Comparison of ENCODE assay signal across 9 cellular contexts in the genomic region with DNA sequence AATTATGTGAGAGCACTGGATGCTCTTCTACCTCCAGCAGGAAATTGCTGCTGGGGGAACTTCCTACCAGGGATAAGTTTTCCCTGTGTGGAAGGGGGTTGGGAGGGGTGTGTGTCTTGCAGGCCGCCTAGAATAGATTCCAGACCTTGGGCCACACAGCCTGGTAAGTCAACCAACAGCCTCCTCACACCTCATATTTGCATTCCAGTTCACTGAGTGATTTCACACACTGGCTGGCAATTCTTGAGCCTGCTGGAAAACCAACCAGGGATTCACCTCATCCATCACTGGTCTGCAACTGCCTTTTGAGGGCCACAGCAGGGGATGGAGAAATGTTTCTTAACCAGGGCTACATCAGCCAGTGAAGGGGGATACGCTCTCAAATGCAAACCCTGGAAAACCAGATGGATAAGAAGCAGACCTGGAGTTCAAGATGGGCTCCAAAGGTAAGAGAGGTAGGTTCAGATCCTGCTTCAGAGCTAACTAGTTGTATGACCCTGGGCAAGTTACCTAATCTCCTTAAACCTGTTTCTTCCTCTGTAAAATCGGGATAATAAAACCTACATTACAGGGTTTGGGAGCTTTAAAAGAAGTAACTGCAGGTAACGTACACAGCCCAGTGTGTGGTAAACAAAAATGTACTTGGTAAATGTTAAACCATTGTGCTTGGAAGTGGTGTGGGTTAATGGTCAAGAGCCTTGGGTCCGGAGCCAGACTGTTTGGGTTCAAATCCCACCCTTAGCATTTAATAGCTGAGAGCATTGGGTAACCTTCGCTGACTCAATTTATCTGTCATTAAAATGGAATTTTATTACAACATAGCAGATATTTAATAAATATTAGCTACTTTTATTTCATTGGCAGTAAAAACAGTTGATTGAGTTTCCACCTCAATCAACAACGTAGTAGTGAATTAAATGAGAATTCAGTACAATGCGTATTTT. TPM values are rescaled to one million over a fixed set of nuclear protein-coding genes. Genes with fewer than 3 reads are reported as not detected.
A peak's percentile ranks its signal among the peaks of the same experiment; 100 is the strongest.
DNase-seq lines count a peak whose midpoint lies in the region; ATAC-seq and TF ChIP-seq lines count a peak whose summit lies in the region.
"Had no signal": no experiment of that assay in that cellular context is flagged by ENCODE, and none has a peak within 500 bp of the region (broad histone marks: within the 10 kb centered on the region; RNA-seq: fewer than 3 reads in every experiment).

No MANE protein-coding gene starts in this region.

- peaks cover 13% of the 10 kb centered on the region for H3K79me1 ChIP-seq in mesendoderm (ENCODE audit: low read length)

- H3K36me3 ChIP-seq in ectodermal cell (ENCODE audit: control insufficient read depth, insufficient read depth, low read length) (no peaks in the 10 kb centered on the region), mesendoderm (ENCODE audit: control insufficient read depth, insufficient read depth, low read length) (no peaks in the 10 kb centered on the region), vagina (no peaks in the 10 kb centered on the region)

- no peak overlapping the region for H3K18ac ChIP-seq in mesendoderm (ENCODE audit: low read length)

- H2AK5ac ChIP-seq in mesendoderm (ENCODE audit: low read length) = no peak overlapping the region

- no peak overlapping the region for H2BK120ac ChIP-seq in mesendoderm (ENCODE audit: low read depth, low read length)

- H3K23ac ChIP-seq in mesendoderm (ENCODE audit: low read length) = no peak overlapping the region

- H3K56ac ChIP-seq in mesendoderm (ENCODE audit: low read length) = peak overlapping the region; percentile 91

- no peak overlapping the region for H4K5ac ChIP-seq in mesendoderm (ENCODE audit: low read length)

- H3K27ac Mint-ChIP-seq in activated naive CD8-positive, alpha-beta T cell treated with anti-CD3 and anti-CD28 coated beads, Interleukin-2, amount 50 U/mL, for 24 hours = no peak overlapping the region

- H3K27ac ChIP-seq in ectodermal cell (ENCODE audit: insufficient read depth, low read depth, low read length, poor library complexity, severe bottlenecking) = peak overlapping the region; percentile 50
- H3K27ac ChIP-seq in mesendoderm (ENCODE audit: low read depth, low read length) = peak overlapping the region; percentile 34
- H3K27ac ChIP-seq in vagina = peak overlapping the region; percentile 86

- H3K4me1 Mint-ChIP-seq in activated naive CD8-positive, alpha-beta T cell treated with anti-CD3 and anti-CD28 coated beads, Interleukin-2, amount 50 U/mL, for 24 hours = peaks cover 5% of the 10 kb centered on the region

- H3K4me3 Mint-ChIP-seq in activated naive CD8-positive, alpha-beta T cell treated with anti-CD3 and anti-CD28 coated beads, Interleukin-2, amount 50 U/mL, for 24 hours = no peak overlapping the region

- DNase-seq in Right ventricle myocardium inferior (ENCODE audit: missing footprints) = no peak
- no peak for DNase-seq in cardiac septum (ENCODE audit: low spot score)
- DNase-seq in mesendoderm = peak; percentile 96
- DNase-seq in vagina (ENCODE audit: extremely low spot score in 2 of 2) = peak in 1 of 2 donors; percentile 86
- DNase-seq in GDM1 (lab: John Stamatoyannopoulos, UW) = no peak
- no peak for DNase-seq in UCSD-AML1 (lab: John Stamatoyannopoulos, UW; ENCODE audit: unreplicated experiment)
- no peak for DNase-seq in activated naive CD8-positive, alpha-beta T cell treated with anti-CD3 and anti-CD28 coated beads, Interleukin-2, amount 50 U/mL, for 24 hours
- DNase-seq: cerebellar nuclear complex had no signal

- H3K9me3 ChIP-seq in ectodermal cell (ENCODE audit: control insufficient read depth, low read length) (no peaks in the 10 kb centered on the region), vagina (no peaks in the 10 kb centered on the region)

- no peaks in the 10 kb centered on the region for H3K27me3 ChIP-seq in ectodermal cell (ENCODE audit: control insufficient read depth, insufficient read depth, low read length, poor library complexity, severe bottlenecking)
- no peaks in the 10 kb centered on the region for H3K27me3 ChIP-seq in mesendoderm (ENCODE audit: insufficient read depth, low read length, poor library complexity)
- no peaks in the 10 kb centered on the region for H3K27me3 ChIP-seq in vagina

- 48 to 61% methylated on average over 7 to 8 of the region's 8 CpGs for WGBS in ectodermal cell, 2 experiments
- WGBS in mesendoderm (ENCODE audit: extremely low coverage, insufficient coverage, low lambda C conversion rate) = no CpG with 5 or more reads among the region's 8 CpGs

- H4K8ac ChIP-seq in mesendoderm (ENCODE audit: low read depth, low read length) = no peak overlapping the region

- H3K4me1 ChIP-seq in ectodermal cell (ENCODE audit: control insufficient read depth, insufficient read depth, low read length) = peaks cover 22% of the 10 kb centered on the region
- H3K4me1 ChIP-seq in mesendoderm (ENCODE audit: control insufficient read depth, low read depth, low read length) = peaks cover 6% of the 10 kb centered on the region
- peaks cover 61% of the 10 kb centered on the region for H3K4me1 ChIP-seq in vagina

- intact Hi-C loops in Right ventricle myocardium inferior (cut with DNase I) (no loop called here), cardiac septum (cut with DNase I) (loop anchor here (1.0 to 2.0 kb wide), 2 partner anchors 30 to 107 kb away; no protein-coding TSS in a partner anchor), vagina (cut with DNase I) (no loop called here)

- no peaks in the 10 kb centered on the region for H3K9me3 Mint-ChIP-seq in activated naive CD8-positive, alpha-beta T cell treated with anti-CD3 and anti-CD28 coated beads, Interleukin-2, amount 50 U/mL, for 24 hours

- H3K27me3 Mint-ChIP-seq in activated naive CD8-positive, alpha-beta T cell treated with anti-CD3 and anti-CD28 coated beads, Interleukin-2, amount 50 U/mL, for 24 hours = peaks cover 34% of the 10 kb centered on the region

- H3K4me3 ChIP-seq in ectodermal cell (ENCODE audit: insufficient read depth, low read depth, low read length) = peak overlapping the region; percentile 82
- no peak overlapping the region for H3K4me3 ChIP-seq in mesendoderm (ENCODE audit: low read length)
- H3K4me3 ChIP-seq in vagina = peak overlapping the region; percentile 63 to 65

- H2BK5ac ChIP-seq in mesendoderm (ENCODE audit: low read length) = no peak overlapping the region

- H3K4me2 ChIP-seq in mesendoderm (ENCODE audit: low read length) = peak overlapping the region; percentile 45

- no peak for TF ChIP-seq CTCF in vagina (IDR thresholded peaks at IDR 0.05)

- no peak overlapping the region for H3K4ac ChIP-seq in mesendoderm (ENCODE audit: low read depth, low read length)

- H3K9ac ChIP-seq in mesendoderm (ENCODE audit: low read length) = peak overlapping the region; percentile 91

- peaks cover 43% of the 10 kb centered on the region for H3K79me2 ChIP-seq in mesendoderm (ENCODE audit: control insufficient read depth, insufficient read depth, low read length)

- no peaks in the 10 kb centered on the region for H3K36me3 Mint-ChIP-seq in activated naive CD8-positive, alpha-beta T cell treated with anti-CD3 and anti-CD28 coated beads, Interleukin-2, amount 50 U/mL, for 24 hours (ENCODE audit: low read depth)

- peak; percentile 42 for ATAC-seq in Right ventricle myocardium inferior
- ATAC-seq in activated naive CD8-positive, alpha-beta T cell treated with anti-CD3 and anti-CD28 coated beads, Interleukin-2, amount 50 U/mL, for 24 hours = no peak

- no peak overlapping the region for H2BK15ac ChIP-seq in mesendoderm (replicated peaks; ENCODE audit: low read depth)

- no peak for TF ChIP-seq POLR2A in vagina (IDR thresholded peaks at IDR 0.05)

RNA-seq across cellular contexts. Expression of a gene that starts 1.8 kb away (rescaled TPM):
- 217 TPM for total RNA-seq in Right ventricle myocardium inferior
- total RNA-seq in cardiac septum = 140 TPM
- polyA plus RNA-seq in ectodermal cell (2013, experiment 1 of 4) = 318 TPM
- polyA plus RNA-seq in ectodermal cell (2013, experiment 2 of 4) = 328 TPM
- 272 TPM for polyA plus RNA-seq in ectodermal cell (2013, experiment 3 of 4)
- 308 TPM for polyA plus RNA-seq in ectodermal cell (2013, experiment 4 of 4)
- 170 TPM for polyA plus RNA-seq in mesendoderm (2013, experiment 1 of 2)
- 174 TPM for polyA plus RNA-seq in mesendoderm (2013, experiment 2 of 2)
- total RNA-seq in vagina = 387 TPM

Comparison
In these comparisons a context has a peak if more than half of its experiments do, and no peak if none do; other contexts are left out.
1. H3K27ac ChIP-seq: peak in every context shown above with its lines; median percentile 86 in vagina; 50 in ectodermal cell; 34 in mesendoderm.